ENCODE assay signal across 8 cellular contexts in genomic region chr18:49055787-49056186, GRCh38.
A peak's percentile ranks its signal among the peaks of the same experiment; 100 is the strongest.
DNase-seq lines count a peak whose midpoint lies in the region; ATAC-seq and TF ChIP-seq lines count a peak whose summit lies in the region.

No MANE protein-coding gene starts in this region.

- WGBS in heart right ventricle, 2 donors: 55 to 66% methylated on average over 11 of the region's 11 CpGs

- intact Hi-C loops in heart right ventricle (cut with DNase I): no loop called here

- H3K9me3 ChIP-seq in heart right ventricle: no peaks in the 10 kb centered on the region

- no peaks in the 10 kb centered on the region for H3K27me3 ChIP-seq in heart right ventricle

- TF ChIP-seq CTCF in WI38 (IDR thresholded peaks at IDR 0.05; ENCODE audit: low read depth, low read length): no peak
- no peak for TF ChIP-seq CTCF in heart right ventricle (IDR thresholded peaks at IDR 0.05)

- H3K36me3 ChIP-seq in heart right ventricle: peaks cover 0 to 6% (median 0%) of the 10 kb centered on the region in 9 donors

- peak overlapping the region in 4 of 10 donors; percentile 43 to 71 (median 58) for H3K27ac ChIP-seq in heart right ventricle

- H3K4me1 ChIP-seq in heart right ventricle: peaks cover 8 to 41% (median 16%) of the 10 kb centered on the region in 9 donors

- ATAC-seq in GM18502 (IDR thresholded peaks at IDR 0.05; ENCODE audit: poor library complexity, unreplicated experiment): peak; percentile 85
- ATAC-seq in HG03066 (IDR thresholded peaks at IDR 0.05; ENCODE audit: low read depth, unreplicated experiment): peak; percentile 89
- peak; percentile 60 to 90 (median 84) for ATAC-seq in heart right ventricle
- no peak for ATAC-seq in GM18870 (IDR thresholded peaks at IDR 0.05; ENCODE audit: unreplicated experiment)
- no peak for ATAC-seq in GM18519 (IDR thresholded peaks at IDR 0.05; ENCODE audit: low FRiP score, unreplicated experiment)

- DNase-seq in heart right ventricle (peak; percentile 54 to 59), NCI-H1436 treated with DMSO at 0.1 percent for 48 hours (lab: John Stamatoyannopoulos, UW) (no peak)
- peak; percentile 61 for DNase-seq in stimulated activated CD8-positive, alpha-beta memory T cell treated with anti-CD3 and anti-CD28 coated beads, Interleukin-4, amount 100 ng/mL, for 48 hours

- H3K4me3 ChIP-seq in WI38 (ENCODE audit: low read depth, low read length) (peak overlapping the region; percentile 21; the same call in 1 of the 2 replicates), heart right ventricle (no peak overlapping the region)

Comparison
In these comparisons a context has a peak if more than half of its experiments do, and no peak if none do; other contexts are left out.
1. ATAC-seq: peak in GM18502 (single experiment), HG03066 (single experiment) and heart right ventricle (8 of 8); none in GM18870 (single experiment) and GM18519 (single experiment).